Comparison of ENCODE assay signal across 19 cellular contexts in genomic region chr21:31987696-31988095, GRCh38.
A peak's percentile ranks its signal among the peaks of the same experiment; 100 is the strongest.
DNase-seq lines count a peak whose midpoint lies in the region; ATAC-seq, FAIRE-seq and TF ChIP-seq lines count a peak whose summit lies in the region.
"Had no signal": no experiment of that assay in that cellular context is flagged by ENCODE, and none has a peak within 500 bp of the region (broad histone marks: within the 10 kb centered on the region; RNA-seq: fewer than 3 reads in every experiment).

No MANE protein-coding gene starts in this region.

- no peak overlapping the region for H3K23ac ChIP-seq in mesendoderm (ENCODE audit: low read length)

- H2BK5ac ChIP-seq in mesendoderm (ENCODE audit: low read length), result no peak overlapping the region

- H3K4me3 Mint-ChIP-seq in nephron progenitor cell (no peak overlapping the region), HFFc6 (no peak overlapping the region)
- H3K4me3 Mint-ChIP-seq: CD8-positive, alpha-beta T cell had no signal

- no peak overlapping the region for H3K4ac ChIP-seq in mesendoderm (ENCODE audit: low read depth, low read length)

- DNase-seq in Right ventricle myocardium superior, result peak; percentile 42
- no peak for DNase-seq in right atrium auricular region (ENCODE audit: low spot score)
- DNase-seq in right cardiac atrium, result peak; percentile 55 to 79 (median 64)
- no peak for DNase-seq in nephron progenitor cell
- no peak for DNase-seq in GM12892 (ENCODE audit: insufficient read length)
- DNase-seq in NCI-H1092 treated with DMSO at 0.1 percent for 48 hours (lab: John Stamatoyannopoulos, UW), result no peak
- no peak for DNase-seq in mesendoderm
- DNase-seq in HFFc6, result no peak
- DNase-seq: 8988T; CD8-positive, alpha-beta T cell; DND-41; GF-D8; GOT3; KBM-7; NCI-H146; NCI-H2227 treated with DMSO at 0.1 percent for 48 hours; NCI-H524 had no signal

- H3K4me1 Mint-ChIP-seq in nephron progenitor cell, result peaks cover 59% of the 10 kb centered on the region
- H3K4me1 Mint-ChIP-seq in HFFc6 (ENCODE audit: low read depth), result no peaks in the 10 kb centered on the region

- no peak overlapping the region for H3K18ac ChIP-seq in mesendoderm (ENCODE audit: low read length)

- no peaks in the 10 kb centered on the region for H3K79me2 ChIP-seq in mesendoderm (ENCODE audit: control insufficient read depth, insufficient read depth, low read length)

- no peak for FAIRE-seq in GM12892 (lab: Jason Lieb, UNC)
- FAIRE-seq: GM12891 had no signal

- H3K9me3 ChIP-seq in right atrium auricular region (no peaks in the 10 kb centered on the region), right cardiac atrium (ENCODE audit: control insufficient read depth, low read length) (no peaks in the 10 kb centered on the region)

- H3K27ac ChIP-seq in right atrium auricular region, result no peak overlapping the region
- no peak overlapping the region for H3K27ac ChIP-seq in right cardiac atrium (ENCODE audit: low read length)
- no peak overlapping the region for H3K27ac ChIP-seq in mesendoderm (ENCODE audit: low read depth, low read length)
- H3K27ac ChIP-seq: BLaER1 had no signal

- H2BK120ac ChIP-seq in mesendoderm (ENCODE audit: low read depth, low read length), result no peak overlapping the region

- H3K4me1 ChIP-seq in right atrium auricular region, result no peaks in the 10 kb centered on the region
- H3K4me1 ChIP-seq in right cardiac atrium (ENCODE audit: control insufficient read depth, insufficient read depth, low read length), result no peaks in the 10 kb centered on the region
- H3K4me1 ChIP-seq in mesendoderm (ENCODE audit: control insufficient read depth, low read depth, low read length), result no peaks in the 10 kb centered on the region
- H3K4me1 ChIP-seq: BLaER1 had no signal

- no peaks in the 10 kb centered on the region for H3K79me1 ChIP-seq in mesendoderm (ENCODE audit: low read length)

- no peak overlapping the region for H3K9ac ChIP-seq in mesendoderm (ENCODE audit: low read length)
- H3K9ac ChIP-seq: BLaER1 had no signal

- no peak overlapping the region for H2BK15ac ChIP-seq in mesendoderm (replicated peaks; ENCODE audit: low read depth)

- H4K8ac ChIP-seq in mesendoderm (ENCODE audit: low read depth, low read length), result no peak overlapping the region

- H3K27ac Mint-ChIP-seq in nephron progenitor cell (peak overlapping the region; percentile 84), HFFc6 (no peak overlapping the region)
- H3K27ac Mint-ChIP-seq: CD8-positive, alpha-beta T cell had no signal

- ATAC-seq in Right ventricle myocardium superior (ENCODE audit: poor library complexity) (peak; percentile 65), right cardiac atrium (peak; percentile 61 to 76)
- ATAC-seq: CD8-positive, alpha-beta T cell had no signal

- WGBS in right cardiac atrium, result 46% methylated on average over 9 of the region's 9 CpGs
- no CpG with 5 or more reads among the region's 9 CpGs for WGBS in mesendoderm (ENCODE audit: extremely low coverage, insufficient coverage, low lambda C conversion rate)

- H3K56ac ChIP-seq in mesendoderm (ENCODE audit: low read length), result no peak overlapping the region

- no peaks in the 10 kb centered on the region for H3K27me3 Mint-ChIP-seq in nephron progenitor cell (ENCODE audit: low read depth, poor library complexity)
- no peaks in the 10 kb centered on the region; the same call in 1 of the 2 replicates for H3K27me3 Mint-ChIP-seq in HFFc6 (ENCODE audit: insufficient read depth)

- H4K5ac ChIP-seq in mesendoderm (ENCODE audit: low read length), result no peak overlapping the region

- H3K4me3 ChIP-seq in right atrium auricular region (no peak overlapping the region), right cardiac atrium (ENCODE audit: low read length) (no peak overlapping the region), mesendoderm (ENCODE audit: low read length) (no peak overlapping the region)
- H3K4me3 ChIP-seq: BLaER1 had no signal

- H3K36me3 Mint-ChIP-seq in nephron progenitor cell (ENCODE audit: low read depth) (peaks cover 67% of the 10 kb centered on the region), HFFc6 (ENCODE audit: low read depth) (peaks cover 18% of the 10 kb centered on the region)
- H3K36me3 Mint-ChIP-seq: CD8-positive, alpha-beta T cell had no signal

- intact Hi-C loops in Right ventricle myocardium superior (cut with DNase I) (no loop called here), right cardiac atrium (cut with DNase I) (no loop called here)

- H3K9me3 Mint-ChIP-seq in nephron progenitor cell, result no peaks in the 10 kb centered on the region
- H3K9me3 Mint-ChIP-seq in HFFc6, result peaks cover 70% of the 10 kb centered on the region
- H3K9me3 Mint-ChIP-seq: CD8-positive, alpha-beta T cell had no signal

- H3K27me3 ChIP-seq in right atrium auricular region (no peaks in the 10 kb centered on the region), right cardiac atrium (ENCODE audit: control insufficient read depth, insufficient read depth) (no peaks in the 10 kb centered on the region), mesendoderm (ENCODE audit: insufficient read depth, low read length, poor library complexity) (no peaks in the 10 kb centered on the region)
- H3K27me3 ChIP-seq: BLaER1 had no signal

- no peak overlapping the region for H2AK5ac ChIP-seq in mesendoderm (ENCODE audit: low read length)

- TF ChIP-seq POLR2A in GM12892 (IDR thresholded peaks at IDR 0.05; ENCODE audit: low read depth, low read length), result no peak

- TF ChIP-seq CTCF in right atrium auricular region (IDR thresholded peaks at IDR 0.05) (no peak), nephron progenitor cell (IDR thresholded peaks at IDR 0.05) (no peak), HFFc6 (IDR thresholded peaks at IDR 0.05) (no peak)

- H3K36me3 ChIP-seq in right atrium auricular region (no peaks in the 10 kb centered on the region), mesendoderm (ENCODE audit: control insufficient read depth, insufficient read depth, low read length) (no peaks in the 10 kb centered on the region)

- H3K4me2 ChIP-seq in mesendoderm (ENCODE audit: low read length), result no peak overlapping the region
- H3K4me2 ChIP-seq: BLaER1 had no signal

Comparison
In these comparisons a context has a peak if more than half of its experiments do, and no peak if none do; other contexts are left out.
1. DNase-seq: peak in Right ventricle myocardium superior (single experiment) and right cardiac atrium (3 of 3); none in right atrium auricular region (single experiment), nephron progenitor cell (single experiment), GM12892 (single experiment), NCI-H1092 treated with DMSO at 0.1 percent for 48 hours (single experiment), mesendoderm (single experiment) and HFFc6 (single experiment).